Comparison of ENCODE assay signal across 1 cellular context in the genomic region with DNA sequence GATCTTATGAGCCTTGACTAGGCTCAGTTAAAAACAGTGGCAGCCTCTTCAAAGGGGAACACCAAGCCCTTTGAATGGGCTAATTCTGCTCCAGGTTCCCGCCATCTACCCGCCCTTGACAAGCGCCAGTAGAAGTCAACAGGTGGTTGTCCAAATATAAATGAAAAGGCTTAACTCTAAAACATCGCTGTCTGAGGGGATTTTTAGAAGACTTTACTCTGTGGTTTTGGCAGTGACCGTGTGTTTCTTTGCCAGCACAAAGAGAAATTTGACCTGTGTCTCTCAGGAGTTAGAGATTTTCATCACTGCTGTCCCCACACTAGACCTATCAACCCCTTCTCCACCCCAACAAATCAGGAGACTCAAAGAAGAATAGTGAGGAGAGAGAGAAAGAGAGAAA.
TF ChIP-seq lines count a peak whose summit lies in the region.

No MANE protein-coding gene starts in this region.

TF ChIP-seq in GM12878, 131 proteins besides CTCF, POLR2A, EP300 and RAD21 (continued from another document):
- TF ChIP-seq, protein P1, sequence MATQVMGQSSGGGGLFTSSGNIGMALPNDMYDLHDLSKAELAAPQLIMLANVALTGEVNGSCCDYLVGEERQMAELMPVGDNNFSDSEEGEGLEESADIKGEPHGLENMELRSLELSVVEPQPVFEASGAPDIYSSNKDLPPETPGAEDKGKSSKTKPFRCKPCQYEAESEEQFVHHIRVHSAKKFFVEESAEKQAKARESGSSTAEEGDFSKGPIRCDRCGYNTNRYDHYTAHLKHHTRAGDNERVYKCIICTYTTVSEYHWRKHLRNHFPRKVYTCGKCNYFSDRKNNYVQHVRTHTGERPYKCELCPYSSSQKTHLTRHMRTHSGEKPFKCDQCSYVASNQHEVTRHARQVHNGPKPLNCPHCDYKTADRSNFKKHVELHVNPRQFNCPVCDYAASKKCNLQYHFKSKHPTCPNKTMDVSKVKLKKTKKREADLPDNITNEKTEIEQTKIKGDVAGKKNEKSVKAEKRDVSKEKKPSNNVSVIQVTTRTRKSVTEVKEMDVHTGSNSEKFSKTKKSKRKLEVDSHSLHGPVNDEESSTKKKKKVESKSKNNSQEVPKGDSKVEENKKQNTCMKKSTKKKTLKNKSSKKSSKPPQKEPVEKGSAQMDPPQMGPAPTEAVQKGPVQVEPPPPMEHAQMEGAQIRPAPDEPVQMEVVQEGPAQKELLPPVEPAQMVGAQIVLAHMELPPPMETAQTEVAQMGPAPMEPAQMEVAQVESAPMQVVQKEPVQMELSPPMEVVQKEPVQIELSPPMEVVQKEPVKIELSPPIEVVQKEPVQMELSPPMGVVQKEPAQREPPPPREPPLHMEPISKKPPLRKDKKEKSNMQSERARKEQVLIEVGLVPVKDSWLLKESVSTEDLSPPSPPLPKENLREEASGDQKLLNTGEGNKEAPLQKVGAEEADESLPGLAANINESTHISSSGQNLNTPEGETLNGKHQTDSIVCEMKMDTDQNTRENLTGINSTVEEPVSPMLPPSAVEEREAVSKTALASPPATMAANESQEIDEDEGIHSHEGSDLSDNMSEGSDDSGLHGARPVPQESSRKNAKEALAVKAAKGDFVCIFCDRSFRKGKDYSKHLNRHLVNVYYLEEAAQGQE (IDR thresholded peaks at IDR 0.05; ENCODE audit: low read depth, low read length) = no peak
- no peak for TF ChIP-seq RAD51 (IDR thresholded peaks at IDR 0.05)
- TF ChIP-seq CHD1 (IDR thresholded peaks at IDR 0.05; ENCODE audit: low read depth, low read length) = no peak
- 0 out of 2 replicates have a peak, but pooled peaks have one; percentile 25 for TF ChIP-seq MEF2A (IDR thresholded peaks at IDR 0.05; ENCODE audit: insufficient read depth, low read depth, low read length)
- TF ChIP-seq E2F4 (IDR thresholded peaks at IDR 0.05; ENCODE audit: low read depth, low read length) = 0 out of 2 replicates have a peak, but pooled peaks have one; percentile 46
- TF ChIP-seq DPF2 (IDR thresholded peaks at IDR 0.05) = 0 out of 2 replicates have a peak, but pooled peaks have one; percentile 37
